In genomic region chr5:91490340-91490739, GRCh38 we compare ENCODE assay signal across 34 cellular contexts.
"Had no signal": no experiment of that assay in that cellular context is flagged by ENCODE, and none has a peak within 500 bp of the region (broad histone marks: within the 10 kb centered on the region; RNA-seq: fewer than 3 reads in every experiment).

No MANE protein-coding gene starts in this region.

- H3K27ac ChIP-seq: KMS-11 had no signal

- H3K36me3 ChIP-seq: MG63 had no signal

- H3K9me3 ChIP-seq: MG63 had no signal

- H3K4me3 ChIP-seq: MG63 had no signal

- DNase-seq: Karpas-422, Kasumi-1, KG1, MG63, MM.1S, MV-4-11, NCI-H1048, NCI-H1092, NCI-H1092 treated with DMSO at 0.1 percent for 48 hours, NCI-H1105, NCI-H1105 treated with DMSO at 0.1 percent for 48 hours, NCI-H1417 treated with DMSO at 0.1 percent for 48 hours, NCI-H1436, NCI-H1436 treated with DMSO at 0.1 percent for 48 hours, NCI-H146, NCI-H1694, NCI-H1694 treated with DMSO at 0.1 percent for 48 hours, NCI-H187, NCI-H187 treated with DMSO at 0.1 percent for 48 hours, NCI-H1930, NCI-H2029, NCI-H2029 treated with DMSO at 0.1 percent for 48 hours, NCI-H2081, NCI-H2081 treated with DMSO at 0.1 percent for 48 hours, NCI-H2107, NCI-H2171, NCI-H2171 treated with DMSO at 0.1 percent for 48 hours, NCI-H2227 treated with DMSO at 0.1 percent for 48 hours, NCI-H226, NCI-H345, NCI-H446, NCI-H446 treated with DMSO at 0.1 percent for 48 hours, NCI-H510A had no signal

- H3K9ac ChIP-seq: KMS-11 had no signal
